In genomic region chr7:98203261-98203963, GRCh38 we compare ENCODE assay signal across 11 cellular contexts. TPM values are rescaled to one million over a fixed set of nuclear protein-coding genes. Genes with fewer than 3 reads are reported as not detected.
DNase-seq lines count a peak whose midpoint lies in the region; ATAC-seq, FAIRE-seq and TF ChIP-seq lines count a peak whose summit lies in the region.
"Had no signal": no experiment of that assay in that cellular context is flagged by ENCODE, and none has a peak within 500 bp of the region (broad histone marks: within the 10 kb centered on the region; RNA-seq: fewer than 3 reads in every experiment).

No MANE protein-coding gene starts in this region.

- FAIRE-seq in GM12878 (lab: Jason Lieb, UNC), result no peak

- H3K27me3 Mint-ChIP-seq in Calu3 (ENCODE audit: unreplicated experiment), result no peaks in the 10 kb centered on the region

- peak overlapping the region; percentile 82 for H3K4me2 ChIP-seq in GM12878 (ENCODE audit: control insufficient read depth, insufficient read depth)
- H3K4me2 ChIP-seq: smooth muscle cell had no signal

- H3K27ac Mint-ChIP-seq in Calu3 (ENCODE audit: unreplicated experiment), result no peak overlapping the region

- H3K36me3 Mint-ChIP-seq in Calu3 (ENCODE audit: insufficient read depth, unreplicated experiment), result peaks cover 10% of the 10 kb centered on the region

- H3K4me1 Mint-ChIP-seq in Calu3 (ENCODE audit: low read depth, unreplicated experiment), result peaks cover 8% of the 10 kb centered on the region

- H3K9ac ChIP-seq in GM12878 (ENCODE audit: control insufficient read depth, insufficient read depth, low read length), result peak overlapping the region; percentile 50

- H3K27ac ChIP-seq in GM12878 (ENCODE audit: control insufficient read depth, insufficient read depth) (peak overlapping the region; percentile 58), tibial artery (no peak overlapping the region)

- H3K9me3 ChIP-seq in GM12878 (replicated peaks; ENCODE audit: control insufficient read depth, insufficient read depth, low read length) (no peaks in the 10 kb centered on the region; the same call in 2 of the 3 replicates), tibial artery (peaks cover 0 to 3% (median 2%) of the 10 kb centered on the region in 3 donors)

- H3K4me3 Mint-ChIP-seq in Calu3 (ENCODE audit: low read depth, unreplicated experiment), result no peak overlapping the region

- POLR2A ChIA-PET in GM12878 (lab: Charles Lee), result interaction anchor here (1.2 to 2.3 kb wide), 7 partner anchors 41 to 198 kb away, joined by 3 to 12 read pairs (median 4); partner anchors contain the start of gene BAIAP2L1

- RAD21 ChIA-PET in GM12878 (lab: Charles Lee; ENCODE audit: unreplicated experiment), result interaction anchor here (1.0 to 4.1 kb wide), 11 partner anchors 15 to 180 kb away, joined by 3 to 18 read pairs (median 5); no protein-coding TSS in a partner anchor

- TF ChIP-seq CTCF in GM12864 (IDR thresholded peaks at IDR 0.05; ENCODE audit: low read depth, low read length, missing control alignments) (no peak), GM12878 (IDR thresholded peaks at IDR 0.05 in 2 of 3, conservative IDR thresholded peaks at IDR 0.05 in 1 of 3; ENCODE audit: control insufficient read depth in 2 of 3, extremely low read depth in 1 of 3, insufficient read depth in 1 of 3, low read depth in 3 of 3, low read length in 3 of 3) (no peak), tibial artery (IDR thresholded peaks at IDR 0.05) (no peak), Calu3 (IDR thresholded peaks at IDR 0.05; ENCODE audit: unreplicated experiment) (no peak)

- 27% methylated on average over 28 of the region's 28 CpGs for WGBS in GM12878 (ENCODE audit: insufficient coverage, insufficient replicate concordance, low lambda C conversion rate, missing lambda C conversion rate)

- H3K4me3 ChIP-seq in GM12864 (ENCODE audit: low read depth, low read length) (peak overlapping the region; percentile 60), GM12878 (peak overlapping the region; percentile 54; the same call in 1 of the 2 replicates), tibial artery (no peak overlapping the region)
- H3K4me3 ChIP-seq: smooth muscle cell had no signal

- no peak for TF ChIP-seq RAD21 in GM12878 (IDR thresholded peaks at IDR 0.05; ENCODE audit: insufficient read depth, low read depth, low read length)

- in situ Hi-C loops in GM12878 (cut with MboI), result no loop called here

- H3K36me3 ChIP-seq in GM12878 (ENCODE audit: control insufficient read depth in 2 of 2, insufficient read depth in 2 of 2, low read length in 1 of 2), result peaks cover 5 to 13% of the 10 kb centered on the region in 2 experiments; a peak in 3 of 4 replicates
- peaks cover 16 to 54% (median 48%) of the 10 kb centered on the region in 3 donors for H3K36me3 ChIP-seq in tibial artery

- peaks cover 47% of the 10 kb centered on the region for H3K4me1 ChIP-seq in GM12878 (ENCODE audit: control insufficient read depth, insufficient read depth, low read length)
- H3K4me1 ChIP-seq in tibial artery, result no peaks in the 10 kb centered on the region

- H3K27me3 ChIP-seq in GM12878 (replicated peaks in 1 of 2; ENCODE audit: control insufficient read depth in 2 of 2, insufficient read depth in 2 of 2, low read length in 1 of 2) (no peaks in the 10 kb centered on the region), tibial artery (no peaks in the 10 kb centered on the region)

- H2AFZ ChIP-seq in GM12878 (ENCODE audit: control insufficient read depth, low read depth, low read length), result no peak overlapping the region

- CTCF ChIA-PET in GM12878 (lab: Yijun Ruan, JAX), result interaction anchor here (0.7 to 3.2 kb wide), 9 partner anchors 15 to 181 kb away, joined by 3 to 17 read pairs (median 5); no protein-coding TSS in a partner anchor
- CTCF ChIA-PET in Calu3 (lab: Charles Lee), result no interaction called here

- H4K20me1 ChIP-seq in GM12878 (ENCODE audit: control insufficient read depth, insufficient read depth), result no peaks in the 10 kb centered on the region

- TF ChIP-seq EP300 in GM12878 (IDR thresholded peaks at IDR 0.05; ENCODE audit: borderline replicate concordance in 1 of 2, control insufficient read depth in 1 of 2, low read depth in 2 of 2, low read length in 2 of 2), result 0 out of 4 replicates have a peak, but pooled peaks of 1 of the 2 experiments have one; percentile 12

- no TSS peak for BruUV-seq in GM12878 (replicated peaks; lab: Mats Ljungman, UMichigan)
- BruUV-seq in Calu3 (replicated peaks; lab: Mats Ljungman, UMichigan), result no TSS peak

- DNase-seq in GM12864 (ENCODE audit: low read depth), result no peak
- DNase-seq in GM19238 (ENCODE audit: insufficient read length, low spot score), result peak; percentile 59
- DNase-seq in GM12878 (ENCODE audit: low read depth, low spot score), result no peak
- DNase-seq in DMS53 (lab: John Stamatoyannopoulos, UW), result no peak
- no peak for DNase-seq in tibial artery
- DNase-seq in NCI-H2196 (lab: John Stamatoyannopoulos, UW; ENCODE audit: unreplicated experiment), result no peak
- no peak for DNase-seq in Calu3
- DNase-seq: DMS79, NCI-H748 treated with DMSO at 0.1 percent for 48 hours had no signal

- ATAC-seq in HG03045 (IDR thresholded peaks at IDR 0.05; ENCODE audit: unreplicated experiment), result peak; percentile 42
- ATAC-seq in GM12878, result peak; percentile 82

- SMC1A ChIA-PET in GM12878 (lab: Charles Lee; ENCODE audit: uncharacterized antibody, unreplicated experiment), result interaction anchor here (0.8 to 2.8 kb wide), 8 partner anchors 8 to 182 kb away, joined by 3 to 28 read pairs (median 4); no protein-coding TSS in a partner anchor

- peak; percentile 52; the same call in 1 of the 2 replicates for TF ChIP-seq POLR2A in GM12878 (IDR thresholded peaks at IDR 0.05; ENCODE audit: low read depth, low read length)

- intact Hi-C loops in GM12878 (cut with micrococcal nuclease; ENCODE audit: unreplicated experiment), result loop anchor here (2.0 to 5.0 kb wide), 3 partner anchors 15 to 594 kb away; no protein-coding TSS in a partner anchor
- intact Hi-C loops in tibial artery (cut with DNase I; ENCODE audit: low total_unique reads), result no loop called here
- intact Hi-C loops in Calu3 (cut with micrococcal nuclease; ENCODE audit: unreplicated experiment), result no loop called here

- H3K79me2 ChIP-seq in GM12878 (ENCODE audit: control insufficient read depth, insufficient read depth, low read length), result no peaks in the 10 kb centered on the region

- H3K9me3 Mint-ChIP-seq in Calu3 (ENCODE audit: low read depth, unreplicated experiment), result no peaks in the 10 kb centered on the region

TF ChIP-seq in GM12878, 131 proteins besides CTCF, POLR2A, EP300 and RAD21 (continues in another document):
- no peak for TF ChIP-seq IRF3 (IDR thresholded peaks at IDR 0.05)
- no peak; the same call in 1 of the 2 replicates for TF ChIP-seq IRF4 (IDR thresholded peaks at IDR 0.05; ENCODE audit: low read depth, low read length)
- no peak for TF ChIP-seq MYB (IDR thresholded peaks at IDR 0.05; ENCODE audit: borderline replicate concordance, low read depth, low read length)
- TF ChIP-seq CEBPB (IDR thresholded peaks at IDR 0.05; ENCODE audit: borderline replicate concordance in 1 of 2, low read depth in 2 of 2, low read length in 2 of 2), result no peak
- TF ChIP-seq MTA2 (IDR thresholded peaks at IDR 0.05; ENCODE audit: low read depth), result no peak

RNA-seq across cellular contexts. Expression of gene BHLHA15, which starts 7.8 kb away (rescaled TPM):
- not detected in 2 replicates for total RNA-seq in GM12878 (2013; cell fraction: nucleolus; rRNA removed)
- total RNA-seq in GM12878 (2014; rRNA removed) (4.2 and 5.3 TPM in 2 replicates), GM12878 (2014; rRNA removed; fragmentation: Illumina TruSeq; extraction: Trizol) (0.37 and 0.54 TPM in 2 replicates), GM12878 (2021) (2.4 and 3.0 TPM in 2 replicates), Calu3 (2022) (1.7 and 1.8 TPM in 2 replicates)
- 2.1 TPM for polyA plus RNA-seq in GM12878 (2011; ENCODE audit: low read depth)
- polyA plus RNA-seq in GM12878 (2011; rRNA removed) (not detected in 2 replicates), GM12878 (2014; fragmentation: Illumina TruSeq; extraction: Trizol) (not detected in 2 replicates), GM12878 (2014; fragmentation: Nextera tagmentation; extraction: Ambion mirVana) (not detected), GM12878 (2014; rRNA removed) (1.9 and 4.9 TPM in 2 replicates), GM12878 (2016; fragmentation: Nextera tagmentation; extraction: Ambion mirVana) (1 to 10 TPM; 2.0 to 2.9 TPM)
- not detected in 2 replicates for polyA plus RNA-seq in GM12878 (2011; cell fraction: cytosol; rRNA removed)
- not detected in 2 replicates for polyA plus RNA-seq in GM12878 (2011; cell fraction: nucleus; rRNA removed)
- polyA plus RNA-seq in GM12878 (2012), result 4.3 and 6.3 TPM in 2 replicates
- not detected in 2 replicates for polyA minus RNA-seq in GM12878 (2011; rRNA and poly(A)+ RNA removed)
- polyA minus RNA-seq in GM12878 (2011; cell fraction: cytosol; rRNA and poly(A)+ RNA removed), result not detected in 2 replicates
- not detected in 2 replicates for polyA minus RNA-seq in GM12878 (2011; cell fraction: nucleus; rRNA and poly(A)+ RNA removed)

RNA-seq across cellular contexts. Expression of gene TECPR1, which starts 48.6 kb away (rescaled TPM):
- total RNA-seq in GM12878 (2013; cell fraction: nucleolus; rRNA removed), result 40.3 and 47.5 TPM in 2 replicates
- total RNA-seq in GM12878 (2014; rRNA removed), result 8.5 and 11.0 TPM in 2 replicates
- total RNA-seq in GM12878 (2014; rRNA removed; fragmentation: Illumina TruSeq; extraction: Trizol), result 3.2 and 5.5 TPM in 2 replicates
- 15.2 and 16.8 TPM in 2 replicates for total RNA-seq in GM12878 (2021)
- 2.8 TPM for polyA plus RNA-seq in GM12878 (2011; ENCODE audit: low read depth)
- polyA plus RNA-seq in GM12878 (2011; rRNA removed), result 1.5 and 2.5 TPM in 2 replicates
- polyA plus RNA-seq in GM12878 (2011; cell fraction: cytosol; rRNA removed), result 2.5 and 2.9 TPM in 2 replicates
- polyA plus RNA-seq in GM12878 (2011; cell fraction: nucleus; rRNA removed), result 9.1 and 24.7 TPM in 2 replicates
- polyA plus RNA-seq in GM12878 (2012), result 6.6 and 6.7 TPM in 2 replicates
- polyA plus RNA-seq in GM12878 (2014; fragmentation: Illumina TruSeq; extraction: Trizol), result 2.1 and 3.2 TPM in 2 replicates
- polyA plus RNA-seq in GM12878 (2014; fragmentation: Nextera tagmentation; extraction: Ambion mirVana), result under 1 TPM; 0.26 to 0.51 TPM
- polyA plus RNA-seq in GM12878 (2014; rRNA removed), result 8.8 and 9.1 TPM in 2 replicates
- polyA plus RNA-seq in GM12878 (2016; fragmentation: Nextera tagmentation; extraction: Ambion mirVana), result 1 to 10 TPM; 5.2 to 7.4 TPM
- polyA minus RNA-seq in GM12878 (2011; rRNA and poly(A)+ RNA removed), result 2.6 and 6.6 TPM in 2 replicates
- 1.6 and 7.4 TPM in 2 replicates for polyA minus RNA-seq in GM12878 (2011; cell fraction: cytosol; rRNA and poly(A)+ RNA removed)
- 7.5 and 9.1 TPM in 2 replicates for polyA minus RNA-seq in GM12878 (2011; cell fraction: nucleus; rRNA and poly(A)+ RNA removed)
- total RNA-seq in Calu3 (2022), result 12.9 and 13.2 TPM in 2 replicates

Comparison
In these comparisons a context has a peak if more than half of its experiments do, and no peak if none do; other contexts are left out.
1. H3K4me3 ChIP-seq: peak in GM12864 (single experiment) and GM12878 (single experiment); none in tibial artery (0 of 2).